Comparison of ENCODE assay signal across 8 cellular contexts in the genomic region with DNA sequence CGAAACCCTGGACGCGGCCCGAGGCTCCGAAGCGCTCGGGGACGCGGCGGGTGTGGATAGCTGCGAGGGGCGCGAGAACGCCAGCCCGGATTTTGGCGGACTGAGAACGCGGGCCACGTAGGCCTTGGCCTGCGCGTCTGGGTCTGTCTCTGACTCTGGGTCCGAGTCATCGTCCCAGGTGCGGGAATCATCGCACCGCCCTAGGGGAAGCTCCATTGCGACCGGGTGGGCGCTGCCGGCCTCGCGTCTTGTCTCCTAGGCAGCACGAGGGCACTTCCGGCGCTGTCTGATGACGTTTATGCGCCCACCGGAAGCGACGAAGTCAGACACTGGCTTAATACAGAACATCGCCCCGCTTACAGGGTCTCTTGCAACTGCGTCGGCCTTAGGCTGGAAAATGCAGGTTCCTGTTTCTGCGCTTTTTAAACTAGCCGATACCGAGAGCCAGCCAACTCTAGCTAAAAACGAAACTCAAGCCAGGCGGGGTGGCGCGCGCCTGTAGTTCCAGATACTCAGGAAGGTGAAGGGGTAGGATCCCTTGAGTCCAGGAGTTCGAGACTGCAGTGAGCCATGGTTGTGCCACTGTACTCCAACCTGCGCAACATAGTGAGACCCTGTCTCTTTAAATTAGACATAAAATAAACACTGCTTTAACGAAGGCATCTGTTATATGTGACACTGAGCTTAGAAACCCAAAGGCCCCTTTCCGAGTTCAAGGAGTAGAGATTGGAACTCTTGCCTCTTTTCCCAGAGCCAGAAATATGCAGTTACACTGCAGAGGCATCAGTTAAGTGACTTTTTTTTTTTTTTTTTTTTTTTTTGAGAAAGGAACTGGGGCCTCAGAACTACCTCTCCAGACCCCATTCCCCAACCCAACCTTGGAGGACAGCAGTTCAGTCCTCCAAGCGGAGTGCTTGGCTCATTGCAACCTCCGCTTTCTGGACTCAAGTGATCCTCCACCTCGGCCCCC. TPM values are rescaled to one million over a fixed set of nuclear protein-coding genes. Genes with fewer than 3 reads are reported as not detected.
DNase-seq lines count a peak whose midpoint lies in the region; ATAC-seq, FAIRE-seq and TF ChIP-seq lines count a peak whose summit lies in the region.

A gene (minus strand): TSS at position 266 of the 970 bp plus-strand sequence. CDS start 50 bp downstream, at position 216.

- intact Hi-C loops in Panc1 (cut with micrococcal nuclease; ENCODE audit: unreplicated experiment): no loop called here
- intact Hi-C loops in esophagus muscularis mucosa (cut with DNase I): no loop called here

- H3K9me3 ChIP-seq in KOPT-K1 (ENCODE audit: insufficient read depth, low read length, poor library complexity, severe bottlenecking): no peaks in the 10 kb centered on the region
- no peaks in the 10 kb centered on the region for H3K9me3 ChIP-seq in Panc1 (ENCODE audit: control insufficient read depth, insufficient read depth, low read depth, low read length)
- no peaks in the 10 kb centered on the region for H3K9me3 ChIP-seq in esophagus muscularis mucosa
- H3K9me3 ChIP-seq in muscle layer of duodenum (ENCODE audit: control insufficient read depth in 1 of 2, low read length in 2 of 2): no peaks in the 10 kb centered on the region

- no peak for TF ChIP-seq CTCF in D721Med (IDR thresholded peaks at IDR 0.05; ENCODE audit: insufficient read depth, missing control alignments)
- no peak for TF ChIP-seq CTCF in Panc1 (IDR thresholded peaks at IDR 0.05)
- TF ChIP-seq CTCF in esophagus muscularis mucosa (IDR thresholded peaks at IDR 0.05): peak in 1 of 3 experiments; percentile 23

- CTCF ChIA-PET in Panc1 (lab: Charles Lee): no interaction called here

- WGBS in esophagus muscularis mucosa: 18% methylated on average over 18 of the region's 59 CpGs

- H3K4me3 ChIP-seq in Panc1 (ENCODE audit: low read depth in 2 of 2, low read length in 2 of 2): peak within 1 kb of the TSS; percentile 60 to 69
- peak within 1 kb of the TSS; percentile 67 to 90 (median 74) for H3K4me3 ChIP-seq in esophagus muscularis mucosa
- peak within 1 kb of the TSS; percentile 87 to 99 for H3K4me3 ChIP-seq in muscle layer of duodenum (ENCODE audit: low read depth in 1 of 2, low read length in 2 of 2)

- no peak for TF ChIP-seq POLR2A in esophagus muscularis mucosa (IDR thresholded peaks at IDR 0.05; ENCODE audit: low read depth)

- peaks cover 5% of the 10 kb centered on the region; the same call in 1 of the 2 replicates for H3K4me1 ChIP-seq in Panc1 (ENCODE audit: control insufficient read depth, insufficient read depth, low read length)
- H3K4me1 ChIP-seq in esophagus muscularis mucosa: peaks cover 16 to 24% (median 22%) of the 10 kb centered on the region in 4 donors
- peaks cover 0 to 18% of the 10 kb centered on the region in 2 donors for H3K4me1 ChIP-seq in muscle layer of duodenum (ENCODE audit: control insufficient read depth in 1 of 2, insufficient read depth in 2 of 2, low read length in 2 of 2)

- H3K36me3 ChIP-seq in KOPT-K1 (ENCODE audit: insufficient read depth, low read length) (peaks cover 38% of the 10 kb centered on the region), Panc1 (ENCODE audit: control insufficient read depth, insufficient read depth, low read length) (peaks cover 5% of the 10 kb centered on the region; the same call in 1 of the 2 replicates), esophagus muscularis mucosa (peaks cover 18 to 36% (median 28%) of the 10 kb centered on the region in 4 donors), muscle layer of duodenum (ENCODE audit: control insufficient read depth in 1 of 2, insufficient read depth in 2 of 2, low read length in 2 of 2) (peaks cover 18 to 19% of the 10 kb centered on the region in 2 donors)

- H3K27ac ChIP-seq in KOPT-K1 (ENCODE audit: low read depth, low read length, poor library complexity, severe bottlenecking) (peak within 1 kb of the TSS; percentile 68), Panc1 (ENCODE audit: low read length) (peak within 1 kb of the TSS; percentile 84), esophagus muscularis mucosa (replicated peaks in 1 of 4) (peak within 1 kb of the TSS; percentile 82 to 94 (median 92)), muscle layer of duodenum (ENCODE audit: low read length) (peak within 1 kb of the TSS; percentile 92)

- peak; percentile 63 for ATAC-seq in GM21576 (IDR thresholded peaks at IDR 0.05; ENCODE audit: unreplicated experiment)
- ATAC-seq in Panc1: peak; percentile 88

- POLR2A ChIA-PET in Panc1 (lab: Charles Lee): interaction anchor here (0.8 kb wide), 1 partner anchor 15 kb away, joined by 23 read pairs; a partner anchor contains a TSS

- no peaks in the 10 kb centered on the region for H3K27me3 ChIP-seq in Panc1 (ENCODE audit: control insufficient read depth, insufficient read depth, low read length)
- no peaks in the 10 kb centered on the region for H3K27me3 ChIP-seq in esophagus muscularis mucosa
- no peaks in the 10 kb centered on the region for H3K27me3 ChIP-seq in muscle layer of duodenum (ENCODE audit: low read depth, low read length)

- in situ Hi-C loops in Panc1 (cut with HindIII; ENCODE audit: low pct_unique_long_range_greater_than_20kb, low sequenced_read_pairs): no loop called here

- no TSS peak for BruUV-seq in Panc1 (replicated peaks; lab: Mats Ljungman, UMichigan)

- no peak for TF ChIP-seq EP300 in esophagus muscularis mucosa (IDR thresholded peaks at IDR 0.05)

- DNase-seq in D721Med (ENCODE audit: insufficient read length, low spot score) (peak; percentile 99), Panc1 (ENCODE audit: low read depth, low spot score) (peak; percentile 61), esophagus muscularis mucosa (ENCODE audit: extremely low spot score) (peak; percentile 100)
- DNase-seq in activated T-cell treated with anti-CD3 and anti-CD28 coated beads, Interleukin-2, amount 50 U/mL, for 48 hours: peak; percentile 98 to 99
- DNase-seq in stimulated activated CD8-positive, alpha-beta memory T cell treated with anti-CD3 and anti-CD28 coated beads, Interleukin-7, amount 100 ng/mL, for 1 hour (ENCODE audit: low read depth in 2 of 2): peak; percentile 99

- FAIRE-seq in D721Med (lab: Jason Lieb, UNC): no peak

RNA-seq across cellular contexts. Expression of the gene that starts here (rescaled TPM):
- total RNA-seq in Panc1 (2021; ENCODE audit: unreplicated experiment): 12.4 TPM
- polyA plus RNA-seq in Panc1 (2012; ENCODE audit: insufficient read length): 15.2 TPM
- 10 to 100 TPM in 1 of 4 donors, 1 to 10 TPM in 3; 4.3 to 10.6 (median 7.5) TPM for total RNA-seq in esophagus muscularis mucosa

Comparison
In these comparisons a context has a peak if more than half of its experiments do, and no peak if none do; other contexts are left out.
1. Peak in every context shown above with its lines: DNase-seq, ATAC-seq, H3K4me3 ChIP-seq and H3K27ac ChIP-seq.